Comparison of ENCODE assay signal across 11 cellular contexts in the genomic region with DNA sequence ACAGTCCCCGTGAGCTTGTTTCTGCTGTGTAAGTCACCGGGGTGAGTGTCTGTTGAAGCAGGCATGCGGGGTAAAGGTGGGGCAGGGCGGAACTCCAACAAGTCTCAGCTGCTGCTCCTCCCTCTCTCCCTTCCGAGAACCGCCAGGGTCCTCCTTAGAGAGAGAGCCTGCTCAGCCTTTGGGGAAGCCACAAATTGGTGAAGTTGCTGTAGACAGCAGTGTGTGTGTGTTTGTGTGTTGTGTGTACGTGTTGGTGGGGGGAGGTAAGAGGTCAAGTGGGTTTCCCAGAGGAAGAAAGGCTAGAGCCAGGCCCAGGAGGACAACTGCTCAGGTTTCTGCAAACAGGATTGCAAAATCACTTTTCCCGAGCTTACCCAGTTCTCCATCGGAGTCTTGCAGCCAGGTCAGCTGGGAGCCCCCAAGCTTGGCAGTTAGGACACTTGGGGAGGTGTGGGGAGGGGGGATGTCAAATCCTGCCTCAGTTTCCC. TPM values are rescaled to one million over a fixed set of nuclear protein-coding genes. Genes with fewer than 3 reads are reported as not detected.
DNase-seq lines count a peak whose midpoint lies in the region; ATAC-seq and TF ChIP-seq lines count a peak whose summit lies in the region.
"Had no signal": no experiment of that assay in that cellular context is flagged by ENCODE, and none has a peak within 500 bp of the region (broad histone marks: within the 10 kb centered on the region; RNA-seq: fewer than 3 reads in every experiment).

No MANE protein-coding gene starts in this region.

- no peak overlapping the region; the same call in 1 of the 2 replicates for H3K27ac Mint-ChIP-seq in GM23338

- no peak overlapping the region for H3K9ac ChIP-seq in rectal smooth muscle tissue (ENCODE audit: low read length)

- H3K27ac ChIP-seq in GM23338 (ENCODE audit: low read depth) (peak overlapping the region; percentile 53), Panc1 (ENCODE audit: low read length) (no peak overlapping the region), left ventricle myocardium inferior (replicated peaks) (peak overlapping the region; percentile 88), rectal smooth muscle tissue (ENCODE audit: low read depth, low read length) (peak overlapping the region; percentile 65), dorsolateral prefrontal cortex (peak overlapping the region in 3 of 59 donors; percentile 4 to 14 (median 5))
- H3K27ac ChIP-seq: VCaP had no signal

- H3K9me3 ChIP-seq in Panc1 (ENCODE audit: control insufficient read depth, insufficient read depth, low read depth, low read length) (no peaks in the 10 kb centered on the region), left ventricle myocardium inferior (replicated peaks) (no peaks in the 10 kb centered on the region)

- H3K79me2 ChIP-seq in GM23338 (replicated peaks; ENCODE audit: insufficient read depth) = peaks cover 2% of the 10 kb centered on the region

- H4K20me1 ChIP-seq in GM23338 (replicated peaks; ENCODE audit: insufficient read depth) = peaks cover 11% of the 10 kb centered on the region; the same call in 1 of the 2 replicates

- intact Hi-C loops in Panc1 (cut with micrococcal nuclease; ENCODE audit: unreplicated experiment) = no loop called here
- intact Hi-C loops in left ventricle myocardium inferior (cut with micrococcal nuclease) = loop anchor here (10.0 kb wide), 1 partner anchor 58 kb away; no protein-coding TSS in a partner anchor
- intact Hi-C loops in dorsolateral prefrontal cortex (cut with DNase I) = loop anchor here in 1 of 2 donors (10.0 kb wide), 1 partner anchor 48 kb away; no protein-coding TSS in a partner anchor

- H3K4me1 ChIP-seq in GM23338 (ENCODE audit: insufficient read depth) (peaks cover 13% of the 10 kb centered on the region), Panc1 (ENCODE audit: control insufficient read depth, insufficient read depth, low read length) (peaks cover 6% of the 10 kb centered on the region; the same call in 1 of the 2 replicates), left ventricle myocardium inferior (peaks cover 98% of the 10 kb centered on the region), rectal smooth muscle tissue (ENCODE audit: control insufficient read depth, insufficient read depth, low read length) (peaks cover 29% of the 10 kb centered on the region)

- H3K27me3 Mint-ChIP-seq in GM23338 (ENCODE audit: insufficient read depth, low read depth, poor library complexity) = peaks cover 6% of the 10 kb centered on the region

- no peaks in the 10 kb centered on the region; the same call in 2 of the 3 replicates for H3K36me3 Mint-ChIP-seq in GM23338 (ENCODE audit: low read depth)
- H3K36me3 Mint-ChIP-seq: naive B cell had no signal

- H3K36me3 ChIP-seq in GM23338 (ENCODE audit: insufficient read depth) (no peaks in the 10 kb centered on the region; the same call in 1 of the 2 replicates), Panc1 (ENCODE audit: control insufficient read depth, insufficient read depth, low read length) (no peaks in the 10 kb centered on the region), left ventricle myocardium inferior (no peaks in the 10 kb centered on the region), rectal smooth muscle tissue (ENCODE audit: control insufficient read depth, insufficient read depth, low read length) (no peaks in the 10 kb centered on the region)

- no peak for TF ChIP-seq CTCF in GM23338 (conservative IDR thresholded peaks at IDR 0.05; ENCODE audit: low read depth in 2 of 2)
- no peak for TF ChIP-seq CTCF in Panc1 (IDR thresholded peaks at IDR 0.05)
- TF ChIP-seq CTCF in left ventricle myocardium inferior (IDR thresholded peaks at IDR 0.05; ENCODE audit: borderline replicate concordance) = no peak
- no peak for TF ChIP-seq CTCF in dorsolateral prefrontal cortex (IDR thresholded peaks at IDR 0.05 in 54 of 56, conservative IDR thresholded peaks at IDR 0.05 in 2 of 56; ENCODE audit: low read depth in 1 of 56, partially characterized antibody in 56 of 56)

- no peaks in the 10 kb centered on the region for H3F3A ChIP-seq in GM23338 (replicated peaks; ENCODE audit: low read depth)

- H3K9me2 ChIP-seq in GM23338 (ENCODE audit: insufficient read depth) = no peaks in the 10 kb centered on the region

- no peaks in the 10 kb centered on the region for H3K9me3 Mint-ChIP-seq in GM23338

- no peak for DNase-seq in GM23338 (ENCODE audit: low spot score)
- no peak for DNase-seq in Panc1 (ENCODE audit: low read depth, low spot score)
- DNase-seq in left ventricle myocardium inferior = no peak
- no peak for DNase-seq in erythroblast (lab: John Stamatoyannopoulos, UW)
- DNase-seq in SHP77 (lab: John Stamatoyannopoulos, UW) = no peak
- no peak for DNase-seq in dorsolateral prefrontal cortex
- DNase-seq in T-helper 9 cell = no peak

- H3K4me3 Mint-ChIP-seq in GM23338 = no peak overlapping the region

- no peak for TF ChIP-seq POLR2A in erythroblast (IDR thresholded peaks at IDR 0.05; ENCODE audit: low read length)

- H3K4me1 Mint-ChIP-seq in GM23338 = peaks cover 33% of the 10 kb centered on the region

- H3K4me2 ChIP-seq in GM23338 = 0 out of 2 replicates have a peak overlapping the region, but pooled peaks have one; percentile 0

- ATAC-seq in GM23338 (peak; percentile 74), Panc1 (peak; percentile 67)
- ATAC-seq: GM12878 had no signal

- no TSS peak for BruUV-seq in Panc1 (replicated peaks; lab: Mats Ljungman, UMichigan)

- H3K4me3 ChIP-seq in GM23338 (no peak overlapping the region), Panc1 (ENCODE audit: low read depth in 2 of 2, low read length in 2 of 2) (no peak overlapping the region), left ventricle myocardium inferior (peak overlapping the region; percentile 17), rectal smooth muscle tissue (ENCODE audit: low read length) (no peak overlapping the region), dorsolateral prefrontal cortex (no peak overlapping the region)
- H3K4me3 ChIP-seq: GM12878 had no signal

- in situ Hi-C loops in Panc1 (cut with HindIII; ENCODE audit: low pct_unique_long_range_greater_than_20kb, low sequenced_read_pairs) = no loop called here

- POLR2A ChIA-PET in Panc1 (lab: Charles Lee) = no interaction called here

- no peak overlapping the region for H2AFZ ChIP-seq in GM23338

- CTCF ChIA-PET in Panc1 (lab: Charles Lee) = no interaction called here

- H3K27me3 ChIP-seq in GM23338 (ENCODE audit: insufficient read depth) = no peaks in the 10 kb centered on the region
- no peaks in the 10 kb centered on the region for H3K27me3 ChIP-seq in Panc1 (ENCODE audit: control insufficient read depth, insufficient read depth, low read length)
- H3K27me3 ChIP-seq in left ventricle myocardium inferior (ENCODE audit: low read depth) = no peaks in the 10 kb centered on the region
- no peaks in the 10 kb centered on the region for H3K27me3 ChIP-seq in rectal smooth muscle tissue (ENCODE audit: control insufficient read depth, insufficient read depth, low read length)
- H3K27me3 ChIP-seq in dorsolateral prefrontal cortex = no peaks in the 10 kb centered on the region

TF ChIP-seq in GM23338, 12 proteins besides CTCF, POLR2A, EP300 and RAD21 (continues in another document):
- no peak for TF ChIP-seq EZH2phosphoT487 (IDR thresholded peaks at IDR 0.05; ENCODE audit: unreplicated experiment)
- TF ChIP-seq ZNF114 (CRISPR knock-in tag; IDR thresholded peaks at IDR 0.05) = no peak
- no peak for TF ChIP-seq EZH2 (IDR thresholded peaks at IDR 0.05; ENCODE audit: low read depth, unreplicated experiment)
- no peak for TF ChIP-seq JUNB (IDR thresholded peaks at IDR 0.05; ENCODE audit: unreplicated experiment)
- TF ChIP-seq ZNF331 (CRISPR knock-in tag; IDR thresholded peaks at IDR 0.05; ENCODE audit: low read depth) = no peak
- TF ChIP-seq CREB1 (CRISPR knock-in tag; IDR thresholded peaks at IDR 0.05; ENCODE audit: low read depth) = no peak
- TF ChIP-seq NANOG (IDR thresholded peaks at IDR 0.05; ENCODE audit: borderline replicate concordance) = no peak
- no peak for TF ChIP-seq ETS1 (IDR thresholded peaks at IDR 0.05)
- no peak for TF ChIP-seq STAT1 (IDR thresholded peaks at IDR 0.05; ENCODE audit: unreplicated experiment)
- no peak for TF ChIP-seq POLR2AphosphoS5 (IDR thresholded peaks at IDR 0.05; ENCODE audit: low read depth)

RNA-seq across cellular contexts. Expression of gene DAB2IP, which starts 38.9 kb away (rescaled TPM):
- 35.1 and 42.8 TPM in 2 replicates for total RNA-seq in GM23338 (2014; rRNA removed; shearing (Covaris generic))
- polyA plus RNA-seq in GM23338 (2016; fragmentation: Nextera tagmentation; extraction: Ambion mirVana) = 8.9 and 11.4 TPM in 2 replicates
- total RNA-seq in Panc1 (2021; ENCODE audit: unreplicated experiment) = 18.4 TPM
- polyA plus RNA-seq in Panc1 (2012; ENCODE audit: insufficient read length) = 19.3 TPM
- 50.7 TPM for total RNA-seq in left ventricle myocardium inferior
- 100 to 1,000 TPM in 19 of 120 experiments, 10 to 100 TPM in 101; 41.7 to 155 (median 82.0) TPM for total RNA-seq in dorsolateral prefrontal cortex
